ENCODE assay signal across 23 cellular contexts in the genomic region with DNA sequence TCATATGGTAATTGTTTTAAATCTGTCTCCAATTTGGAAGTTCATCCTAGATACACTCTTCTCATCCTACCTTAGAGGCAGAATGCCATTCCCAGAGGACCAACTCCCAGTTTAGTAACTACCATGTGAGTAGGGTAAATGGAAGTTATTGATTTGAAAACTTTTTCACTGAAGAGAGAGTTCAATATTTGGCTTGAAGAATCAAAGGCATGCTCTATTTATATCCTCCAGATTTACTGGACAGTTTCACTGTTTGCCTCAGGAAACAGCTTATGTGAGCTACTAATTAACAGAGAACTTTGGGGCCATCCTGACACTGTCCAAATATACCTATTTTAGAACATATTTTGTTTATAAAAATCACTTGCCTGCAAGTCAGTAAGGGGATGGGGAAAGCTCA.
DNase-seq lines count a peak whose midpoint lies in the region; ATAC-seq, FAIRE-seq and TF ChIP-seq lines count a peak whose summit lies in the region.
"Had no signal": no experiment of that assay in that cellular context is flagged by ENCODE, and none has a peak within 500 bp of the region (broad histone marks: within the 10 kb centered on the region; RNA-seq: fewer than 3 reads in every experiment).

No MANE protein-coding gene starts in this region.

- no peak overlapping the region for H3K9ac ChIP-seq in liver (ENCODE audit: low read depth in 1 of 2, low read length in 2 of 2)
- H3K9ac ChIP-seq in HepG2 (ENCODE audit: insufficient read depth, low read depth, low read length), result no peak overlapping the region
- H3K9ac ChIP-seq: BLaER1 treated with 17β-estradiol and CSF1 and Interleukin-3, amounts not matched to agents 10 nM and 100 nM had no signal

- in situ Hi-C loops in HepG2 (cut with HindIII; ENCODE audit: extremely low pct_ligation_motif_present, low pct_unique_long_range_greater_than_20kb), result no loop called here

- H3K9me3 ChIP-seq in liver (ENCODE audit: control insufficient read depth in 4 of 4, low read length in 3 of 4) (peaks cover 0 to 13% (median 7%) of the 10 kb centered on the region in 4 donors), HepG2 (ENCODE audit: low read length) (peaks cover 75% of the 10 kb centered on the region)

- TF ChIP-seq RAD21 in liver (IDR thresholded peaks at IDR 0.05) (peak in 1 of 2 donors; percentile 44), HepG2 (CRISPR knock-in tag; IDR thresholded peaks at IDR 0.05) (no peak)

- TF ChIP-seq CTCF in liver (IDR thresholded peaks at IDR 0.05; ENCODE audit: low read depth, low read length, missing input control) (no peak), HepG2 (CRISPR knock-in tag; IDR thresholded peaks at IDR 0.05) (no peak)

- ATAC-seq in HepG2, result no peak
- peak; percentile 76 for ATAC-seq in left lobe of liver
- no peak for ATAC-seq in Right ventricle myocardium inferior
- ATAC-seq: A549; CD8-positive, alpha-beta T cell; GM12878 had no signal

- H3K27me3 ChIP-seq in liver (ENCODE audit: control insufficient read depth in 4 of 4, insufficient read depth in 4 of 4, low read length in 3 of 4), result no peaks in the 10 kb centered on the region
- no peaks in the 10 kb centered on the region for H3K27me3 ChIP-seq in HepG2 (ENCODE audit: control insufficient read depth in 1 of 2, insufficient read depth in 2 of 2, low read length in 2 of 2)
- H3K27me3 ChIP-seq: BLaER1 treated with 17β-estradiol and CSF1 and Interleukin-3, amounts not matched to agents 10 nM and 100 nM had no signal

- H3K4me1 ChIP-seq in liver (ENCODE audit: control insufficient read depth in 4 of 4, insufficient read depth in 4 of 4, low read length in 3 of 4), result peaks cover 0 to 10% (median 2%) of the 10 kb centered on the region in 4 donors
- no peaks in the 10 kb centered on the region for H3K4me1 ChIP-seq in HepG2 (ENCODE audit: insufficient read depth, low read length)
- H3K4me1 ChIP-seq: A549 had no signal

- intact Hi-C loops in HepG2 (cut with micrococcal nuclease; ENCODE audit: unreplicated experiment) (no loop called here), Right ventricle myocardium inferior (cut with DNase I) (no loop called here)

- CTCF ChIA-PET in HepG2 (lab: Yijun Ruan, JAX; ENCODE audit: low intra/inter-chr PET ratio, low total read pairs), result no interaction called here

- H3K36me3 ChIP-seq in liver (ENCODE audit: control insufficient read depth in 4 of 4, insufficient read depth in 3 of 4, low read depth in 1 of 4, low read length in 3 of 4) (no peaks in the 10 kb centered on the region), HepG2 (replicated peaks in 1 of 2; ENCODE audit: control insufficient read depth in 1 of 2, insufficient read depth in 2 of 2, low read length in 2 of 2) (no peaks in the 10 kb centered on the region)
- H3K36me3 ChIP-seq: BLaER1 treated with 17β-estradiol and CSF1 and Interleukin-3, amounts not matched to agents 10 nM and 100 nM had no signal

- no peak for TF ChIP-seq EP300 in HepG2 (IDR thresholded peaks at IDR 0.05; ENCODE audit: low read depth in 2 of 2, low read length in 2 of 2)
- TF ChIP-seq EP300 in HepG2 (CRISPR knock-in tag; IDR thresholded peaks at IDR 0.05; ENCODE audit: borderline replicate concordance), result no peak

- H3K79me2 ChIP-seq in HepG2 (ENCODE audit: insufficient read depth, low read length), result no peaks in the 10 kb centered on the region

- FAIRE-seq in HepG2 (lab: Jason Lieb, UNC), result no peak
- FAIRE-seq: A549, GM12878, GM12892, GM18507 had no signal

- POLR2A ChIA-PET in HepG2 (lab: Yijun Ruan, JAX), result no interaction called here

- H2AFZ ChIP-seq in HepG2 (ENCODE audit: low read length), result no peak overlapping the region

- no peak overlapping the region for H3K4me3 ChIP-seq in liver (ENCODE audit: low read depth in 1 of 3, low read length in 3 of 3)
- H3K4me3 ChIP-seq in HepG2 (replicated peaks in 1 of 3; ENCODE audit: insufficient read depth in 1 of 3, low read depth in 2 of 3, low read length in 3 of 3), result no peak overlapping the region
- H3K4me3 ChIP-seq: A549; BLaER1 treated with 17β-estradiol and CSF1 and Interleukin-3, amounts not matched to agents 10 nM and 100 nM; GM12878 had no signal

- DNase-seq in HepG2 (ENCODE audit: low spot score), result no peak
- no peak for DNase-seq in left lobe of liver (ENCODE audit: low spot score)
- DNase-seq in mucosa of gallbladder (ENCODE audit: low spot score), result peak; percentile 16
- DNase-seq in SKM-1 treated with dmso at 0.1 percent for 144 hours (lab: John Stamatoyannopoulos, UW; ENCODE audit: unreplicated experiment), result no peak
- no peak for DNase-seq in Right ventricle myocardium inferior (ENCODE audit: missing footprints)
- DNase-seq: AML-193; CD4-positive, alpha-beta T cell; CD8-positive, alpha-beta T cell; DMS 273 treated with DMSO at 0.1 percent for 48 hours; DMS153; DMS53; DMS79; DND-41; EL; GDM1 had no signal

- H3K27ac ChIP-seq in liver (ENCODE audit: low read depth in 1 of 2, low read length in 2 of 2), result no peak overlapping the region
- no peak overlapping the region for H3K27ac ChIP-seq in HepG2 (ENCODE audit: extremely low read length, insufficient read depth, low read length)
- H3K27ac ChIP-seq: 22Rv1; A549; BLaER1 treated with 17β-estradiol and CSF1 and Interleukin-3, amounts not matched to agents 10 nM and 100 nM; C4-2B had no signal

- TF ChIP-seq POLR2A in HepG2 (IDR thresholded peaks at IDR 0.05; ENCODE audit: insufficient read depth in 1 of 2, low read depth in 2 of 2, low read length in 2 of 2), result no peak

- no peaks in the 10 kb centered on the region for H4K20me1 ChIP-seq in HepG2 (ENCODE audit: insufficient read depth, low read length)
- H4K20me1 ChIP-seq: BLaER1 treated with 17β-estradiol and CSF1 and Interleukin-3, amounts not matched to agents 10 nM and 100 nM had no signal

- H3K4me2 ChIP-seq in HepG2 (ENCODE audit: low read depth, low read length), result no peak overlapping the region
- H3K4me2 ChIP-seq: A549; BLaER1 treated with 17β-estradiol and CSF1 and Interleukin-3, amounts not matched to agents 10 nM and 100 nM had no signal

- BruUV-seq in HepG2 (replicated peaks; lab: Mats Ljungman, UMichigan), result no TSS peak

TF ChIP-seq in liver, 16 proteins besides CTCF, POLR2A, EP300 and RAD21 (continues in another document):
- peak; percentile 50 to 77 for TF ChIP-seq HNF4A (conservative IDR thresholded peaks at IDR 0.05)
- TF ChIP-seq, protein P1, sequence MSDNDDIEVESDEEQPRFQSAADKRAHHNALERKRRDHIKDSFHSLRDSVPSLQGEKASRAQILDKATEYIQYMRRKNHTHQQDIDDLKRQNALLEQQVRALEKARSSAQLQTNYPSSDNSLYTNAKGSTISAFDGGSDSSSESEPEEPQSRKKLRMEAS (IDR thresholded peaks at IDR 0.05), result peak; percentile 60
- TF ChIP-seq TAF1 (conservative IDR thresholded peaks at IDR 0.05), result no peak

TF ChIP-seq in HepG2, 621 proteins besides CTCF, POLR2A, EP300 and RAD21:
- no peak for TF ChIP-seq SUZ12 (IDR thresholded peaks at IDR 0.05; ENCODE audit: low read depth, low read length)
- no peak for TF ChIP-seq EHMT2 (IDR thresholded peaks at IDR 0.05; ENCODE audit: borderline replicate concordance, low read depth, low read length)
- TF ChIP-seq ZNF383 (CRISPR knock-in tag; IDR thresholded peaks at IDR 0.05; ENCODE audit: borderline replicate concordance), result no peak
- TF ChIP-seq SNRNP70 (IDR thresholded peaks at IDR 0.05; ENCODE audit: low read depth, low read length), result no peak
- no peak for TF ChIP-seq JUND (CRISPR knock-in tag; IDR thresholded peaks at IDR 0.05)
- no peak for TF ChIP-seq ZKSCAN5 (CRISPR knock-in tag; IDR thresholded peaks at IDR 0.05)
- no peak for TF ChIP-seq XBP1 (CRISPR knock-in tag; IDR thresholded peaks at IDR 0.05)
- no peak for TF ChIP-seq NFE2 (CRISPR knock-in tag; IDR thresholded peaks at IDR 0.05)
- no peak for TF ChIP-seq SMAD9 (CRISPR knock-in tag; IDR thresholded peaks at IDR 0.05)
- no peak for TF ChIP-seq MEIS1 (CRISPR knock-in tag; IDR thresholded peaks at IDR 0.05; ENCODE audit: borderline replicate concordance)
- TF ChIP-seq, protein P2, sequence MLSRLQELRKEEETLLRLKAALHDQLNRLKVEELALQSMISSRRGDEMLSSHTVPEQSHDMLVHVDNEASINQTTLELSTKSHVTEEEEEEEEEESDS (CRISPR knock-in tag; IDR thresholded peaks at IDR 0.05; ENCODE audit: borderline replicate concordance), result no peak
- TF ChIP-seq RFXANK (CRISPR knock-in tag; IDR thresholded peaks at IDR 0.05), result no peak
- TF ChIP-seq ZNF234 (CRISPR knock-in tag; conservative IDR thresholded peaks at IDR 0.05), result no peak
- no peak for TF ChIP-seq ZNF430 (CRISPR knock-in tag; IDR thresholded peaks at IDR 0.05)
- TF ChIP-seq ZMYM4 (CRISPR knock-in tag; IDR thresholded peaks at IDR 0.05), result no peak
TF ChIP-seq in HepG2: peak in this region for 0.
